In the genomic region with DNA sequence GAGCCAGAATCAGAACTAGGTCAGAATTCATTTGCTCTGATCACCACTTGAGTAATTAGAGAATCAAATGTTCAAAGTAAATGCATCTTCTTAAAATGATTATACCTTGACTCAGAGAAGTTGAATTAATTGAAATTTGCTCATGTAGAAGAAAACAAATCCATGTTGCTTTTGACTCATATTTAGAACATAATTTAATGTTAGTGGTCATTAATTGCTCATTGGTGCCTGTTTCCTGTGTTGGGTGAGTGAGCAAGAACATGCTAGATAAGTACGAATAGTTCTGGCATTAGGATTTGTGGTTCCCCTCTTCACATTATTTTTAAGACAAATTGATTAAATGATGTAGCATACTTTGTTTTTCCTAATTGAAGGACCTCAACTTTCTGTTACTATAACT, we compare ENCODE assay signal across 15 cellular contexts.
"Had no signal": no experiment of that assay in that cellular context is flagged by ENCODE, and none has a peak within 500 bp of the region (broad histone marks: within the 10 kb centered on the region; RNA-seq: fewer than 3 reads in every experiment).

No MANE protein-coding gene starts in this region.

- DNase-seq: activated CD4-positive, alpha-beta T cell treated with anti-CD3 and anti-CD28 coated beads, Interleukin-2, amount 50 U/mL, for 4 hours; activated effector memory CD4-positive, alpha-beta T cell treated with Interleukin-2 at 50 U/mL for 16 hours; amygdala; brain microvascular endothelial cell; cortex of kidney; effector CD4-positive, alpha-beta T cell; heart right ventricle; ovary; retina; stimulated activated CD4-positive, alpha-beta T cell treated with anti-CD3 and anti-CD28 coated beads, Interleukin-12 subunit alpha, Interleukin-12 subunit beta, amount 100 ng/mL, for 4 hours; stimulated activated CD4-positive, alpha-beta T cell treated with anti-CD3 and anti-CD28 coated beads, Interleukin-2, amount 100 ng/mL, for 24 hours; thyroid gland had no signal

- H3K9me3 ChIP-seq: heart right ventricle, ovary, thyroid gland had no signal

- ATAC-seq: heart right ventricle, left lobe of liver had no signal

- H3K4me3 Mint-ChIP-seq: neural crest cell had no signal

- H3K27me3 ChIP-seq: brain microvascular endothelial cell, heart right ventricle, ovary, thyroid gland had no signal

- H3K27ac Mint-ChIP-seq: activated naive CD4-positive, alpha-beta T cell treated with anti-CD3 and anti-CD28 coated beads, Interleukin-2, amount 50 U/mL, for 72 hours had no signal

- H3K4me3 ChIP-seq: heart right ventricle, ovary, thyroid gland had no signal

- H3K36me3 Mint-ChIP-seq: activated naive CD4-positive, alpha-beta T cell treated with anti-CD3 and anti-CD28 coated beads, Interleukin-2, amount 50 U/mL, for 72 hours had no signal

- H3K27ac ChIP-seq: brain microvascular endothelial cell, heart right ventricle, ovary, thyroid gland had no signal

- H3K36me3 ChIP-seq: brain microvascular endothelial cell, heart right ventricle, ovary, thyroid gland had no signal
